Comparison of ENCODE assay signal across 9 cellular contexts in the genomic region with DNA sequence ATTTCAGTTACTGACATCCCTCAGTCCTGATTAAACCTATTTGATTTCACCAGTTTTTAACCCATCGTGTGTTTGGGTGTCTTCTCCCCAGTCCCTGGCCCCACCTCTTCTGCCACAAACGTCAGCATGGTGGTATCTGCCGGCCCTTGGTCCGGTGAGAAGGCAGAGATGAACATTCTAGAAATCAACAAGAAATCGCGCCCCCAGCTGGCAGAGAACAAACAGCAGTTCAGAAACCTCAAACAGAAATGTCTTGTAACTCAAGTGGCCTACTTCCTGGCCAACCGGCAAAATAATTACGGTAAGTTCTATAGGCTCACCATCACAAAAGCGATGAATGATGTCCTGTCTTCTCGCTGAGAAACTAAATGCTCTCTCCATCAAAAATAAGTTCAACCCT. TPM values are rescaled to one million over a fixed set of nuclear protein-coding genes. Genes with fewer than 3 reads are reported as not detected.
A peak's percentile ranks its signal among the peaks of the same experiment; 100 is the strongest.
DNase-seq lines count a peak whose midpoint lies in the region; ATAC-seq, FAIRE-seq and TF ChIP-seq lines count a peak whose summit lies in the region.
"Had no signal": no experiment of that assay in that cellular context is flagged by ENCODE, and none has a peak within 500 bp of the region (broad histone marks: within the 10 kb centered on the region; RNA-seq: fewer than 3 reads in every experiment).

No MANE protein-coding gene starts in this region.

- no peak overlapping the region for H3K23ac ChIP-seq in H9 (ENCODE audit: insufficient read length, low read depth, low read length)

- ATAC-seq in DND-41 (ENCODE audit: insufficient read depth, low read depth) (no peak), GM21723 (IDR thresholded peaks at IDR 0.05; ENCODE audit: unreplicated experiment) (no peak), psoas muscle (no peak)

- intact Hi-C loops in psoas muscle (cut with DNase I), result no loop called here
- intact Hi-C loops in activated T-helper 2 cell treated with anti-CD3 and anti-CD28 coated beads, Interferon-gamma antibody, Interleukin-2, Interleukin-4, amounts not matched to agents 10 μg/mL and 5 μg/mL and 100 μg/mL, durations not matched to agents 14 hours and 24 hours and 36 hours (cut with micrococcal nuclease), result no loop called here
- intact Hi-C loops in posterior cingulate gyrus (cut with DNase I), result no loop called here

- no peak overlapping the region for H3T11ph ChIP-seq in H9 (ENCODE audit: low read length)

- no peaks in the 10 kb centered on the region for H3K23me2 ChIP-seq in H9 (ENCODE audit: insufficient read length, low read depth, low read length, poor library complexity, severe bottlenecking)

- H2BK5ac ChIP-seq in H9 (ENCODE audit: insufficient read length, low read length), result no peak overlapping the region

- H3K18ac ChIP-seq in H9 (ENCODE audit: insufficient read length, low read depth, low read length), result no peak overlapping the region

- DNase-seq in DND-41 (no peak), H9 (peak; percentile 61), astrocyte (ENCODE audit: low read depth) (no peak), mesothelial cell of epicardium (ENCODE audit: low spot score in 2 of 2, unreplicated experiment in 2 of 2) (no peak), psoas muscle (no peak), posterior cingulate gyrus (no peak)
- no peak for DNase-seq in activated T-helper 2 cell treated with anti-CD3 and anti-CD28 coated beads, Interferon-gamma antibody, Interleukin-2, Interleukin-4, amounts not matched to agents 10 μg/mL and 5 μg/mL and 100 μg/mL, durations not matched to agents 14 hours and 24 hours and 36 hours (ENCODE audit: low spot score)

- H3K4me2 ChIP-seq in DND-41 (ENCODE audit: insufficient read depth, low read length) (no peak overlapping the region), H9 (ENCODE audit: insufficient read depth, insufficient read length, low read length) (no peak overlapping the region), astrocyte (ENCODE audit: low read length) (no peak overlapping the region)

- no peaks in the 10 kb centered on the region for H3K79me1 ChIP-seq in H9 (ENCODE audit: insufficient read depth, low read depth, low read length, poor library complexity, severe bottlenecking)

- H2BK12ac ChIP-seq in H9 (ENCODE audit: insufficient read length, low read depth, low read length), result no peak overlapping the region

- FAIRE-seq in astrocyte (lab: Jason Lieb, UNC), result no peak

- no CpG with 5 or more reads among the region's 10 CpGs for WGBS in H9 (ENCODE audit: extremely low coverage, insufficient read length, low lambda C conversion rate)
- 53 to 72% (median 59%) methylated on average over 10 of the region's 10 CpGs for WGBS in psoas muscle, 3 donors

- H3K4me3 ChIP-seq in DND-41 (ENCODE audit: low read depth in 1 of 2, low read length in 2 of 2) (no peak overlapping the region), astrocyte (ENCODE audit: insufficient read depth, low read depth, low read length) (no peak overlapping the region), psoas muscle (no peak overlapping the region)

- H4K20me1 ChIP-seq in DND-41 (ENCODE audit: insufficient read depth, low read length) (no peaks in the 10 kb centered on the region), H9 (ENCODE audit: control insufficient read depth, insufficient read depth, insufficient read length) (no peaks in the 10 kb centered on the region), astrocyte (ENCODE audit: insufficient read depth, low read length) (no peaks in the 10 kb centered on the region)

- no peak overlapping the region for H4K91ac ChIP-seq in H9 (ENCODE audit: insufficient read length, low read depth, low read length)

- H3K79me2 ChIP-seq in DND-41 (ENCODE audit: insufficient read depth, low read length) (no peaks in the 10 kb centered on the region), H9 (ENCODE audit: insufficient read depth, low read length) (no peaks in the 10 kb centered on the region), astrocyte (ENCODE audit: insufficient read depth, low read length) (no peaks in the 10 kb centered on the region)

- peaks cover 34 to 38% of the 10 kb centered on the region in 2 experiments for H3K4me1 Mint-ChIP-seq in H9
- no peaks in the 10 kb centered on the region for H3K4me1 Mint-ChIP-seq in astrocyte (ENCODE audit: low read depth, unreplicated experiment)
- H3K4me1 Mint-ChIP-seq in mesothelial cell of epicardium, result peaks cover 5% of the 10 kb centered on the region
- peaks cover 3% of the 10 kb centered on the region for H3K4me1 Mint-ChIP-seq in activated T-helper 2 cell treated with anti-CD3 and anti-CD28 coated beads, Interferon-gamma antibody, Interleukin-2, Interleukin-4, amounts not matched to agents 10 μg/mL and 5 μg/mL and 100 μg/mL, durations not matched to agents 14 hours and 24 hours and 36 hours (ENCODE audit: low read depth)

- no peak overlapping the region for H3K9ac ChIP-seq in DND-41 (ENCODE audit: low read depth, low read length)
- H3K9ac ChIP-seq in H9 (ENCODE audit: extremely low read depth, insufficient read length, low read length), result no peak overlapping the region
- H3K9ac ChIP-seq in astrocyte (ENCODE audit: low read length), result no peak overlapping the region

- H3K4me1 ChIP-seq in DND-41 (ENCODE audit: insufficient read depth, low read length) (no peaks in the 10 kb centered on the region), H9 (ENCODE audit: insufficient read depth, low read length) (peaks cover 2% of the 10 kb centered on the region; the same call in 1 of the 2 replicates), astrocyte (ENCODE audit: insufficient read depth, low read length) (peaks cover 2% of the 10 kb centered on the region), psoas muscle (no peaks in the 10 kb centered on the region)

- no peak overlapping the region for H3K4me3 Mint-ChIP-seq in H9
- no peak overlapping the region for H3K4me3 Mint-ChIP-seq in astrocyte (ENCODE audit: unreplicated experiment)
- no peak overlapping the region for H3K4me3 Mint-ChIP-seq in mesothelial cell of epicardium
- H3K4me3 Mint-ChIP-seq in activated T-helper 2 cell treated with anti-CD3 and anti-CD28 coated beads, Interferon-gamma antibody, Interleukin-2, Interleukin-4, amounts not matched to agents 10 μg/mL and 5 μg/mL and 100 μg/mL, durations not matched to agents 14 hours and 24 hours and 36 hours (ENCODE audit: low read depth), result no peak overlapping the region
- H3K4me3 Mint-ChIP-seq: dendritic cell treated with granulocyte-macrophage colony-stimulating factor and Interleukin-4, amounts not matched to agents 40 ng/mL and 50 ng/mL, for 4 days had no signal

- H3K27ac Mint-ChIP-seq in H9 (no peak overlapping the region), astrocyte (ENCODE audit: unreplicated experiment) (no peak overlapping the region), mesothelial cell of epicardium (no peak overlapping the region)
- H3K27ac Mint-ChIP-seq in activated T-helper 2 cell treated with anti-CD3 and anti-CD28 coated beads, Interferon-gamma antibody, Interleukin-2, Interleukin-4, amounts not matched to agents 10 μg/mL and 5 μg/mL and 100 μg/mL, durations not matched to agents 14 hours and 24 hours and 36 hours, result no peak overlapping the region
- H3K27ac Mint-ChIP-seq: dendritic cell treated with granulocyte-macrophage colony-stimulating factor and Interleukin-4, amounts not matched to agents 40 ng/mL and 50 ng/mL, for 4 days had no signal

- H3K36me3 ChIP-seq in DND-41 (ENCODE audit: insufficient read depth, low read length) (no peaks in the 10 kb centered on the region), astrocyte (ENCODE audit: insufficient read depth, low read length) (no peaks in the 10 kb centered on the region), psoas muscle (ENCODE audit: insufficient read depth in 1 of 2, low read depth in 1 of 2) (no peaks in the 10 kb centered on the region)

- no peak overlapping the region for H2BK20ac ChIP-seq in H9 (ENCODE audit: low read depth, low read length, poor library complexity, severe bottlenecking)

- no peak overlapping the region for H3K4ac ChIP-seq in H9 (ENCODE audit: low read depth, low read length)

- H3K36me3 Mint-ChIP-seq in H9 (ENCODE audit: insufficient read depth in 1 of 3, low read depth in 3 of 3) (peaks cover 2 to 16% (median 8%) of the 10 kb centered on the region in 3 experiments; a peak in 4 of 7 replicates), astrocyte (ENCODE audit: low read depth, unreplicated experiment) (peaks cover 21% of the 10 kb centered on the region), mesothelial cell of epicardium (peaks cover 29% of the 10 kb centered on the region)
- H3K36me3 Mint-ChIP-seq in activated T-helper 2 cell treated with anti-CD3 and anti-CD28 coated beads, Interferon-gamma antibody, Interleukin-2, Interleukin-4, amounts not matched to agents 10 μg/mL and 5 μg/mL and 100 μg/mL, durations not matched to agents 14 hours and 24 hours and 36 hours (ENCODE audit: low read depth), result no peaks in the 10 kb centered on the region

- H2AFZ ChIP-seq in DND-41 (ENCODE audit: low read depth, low read length) (no peak overlapping the region), H9 (ENCODE audit: low read length) (no peak overlapping the region), astrocyte (ENCODE audit: low read depth, low read length) (no peak overlapping the region)

- H3K9me3 Mint-ChIP-seq in H9 (no peaks in the 10 kb centered on the region), astrocyte (ENCODE audit: unreplicated experiment) (peaks cover 1% of the 10 kb centered on the region), mesothelial cell of epicardium (no peaks in the 10 kb centered on the region)
- H3K9me3 Mint-ChIP-seq in activated T-helper 2 cell treated with anti-CD3 and anti-CD28 coated beads, Interferon-gamma antibody, Interleukin-2, Interleukin-4, amounts not matched to agents 10 μg/mL and 5 μg/mL and 100 μg/mL, durations not matched to agents 14 hours and 24 hours and 36 hours, result no peaks in the 10 kb centered on the region
- H3K9me3 Mint-ChIP-seq: dendritic cell treated with granulocyte-macrophage colony-stimulating factor and Interleukin-4, amounts not matched to agents 40 ng/mL and 50 ng/mL, for 4 days had no signal

- H3K9me3 ChIP-seq in DND-41 (ENCODE audit: insufficient read depth, low read length, severe bottlenecking), result no peaks in the 10 kb centered on the region
- no peaks in the 10 kb centered on the region for H3K9me3 ChIP-seq in H9 (ENCODE audit: control insufficient read depth, low read depth, low read length)
- H3K9me3 ChIP-seq in astrocyte (ENCODE audit: insufficient read depth, low read depth, low read length), result no peaks in the 10 kb centered on the region
- no peaks in the 10 kb centered on the region for H3K9me3 ChIP-seq in psoas muscle

- no peak overlapping the region for H2AK5ac ChIP-seq in H9 (ENCODE audit: insufficient read length, low read length)

- TF ChIP-seq CTCF in DND-41 (IDR thresholded peaks at IDR 0.05; ENCODE audit: borderline replicate concordance, extremely low read depth, low read length, poor library complexity, severe bottlenecking) (peak; percentile 39), H9 (conservative IDR thresholded peaks at IDR 0.05) (peak; percentile 70), astrocyte (IDR thresholded peaks at IDR 0.05; ENCODE audit: insufficient read depth, low read depth, low read length) (peak; percentile 10), mesothelial cell of epicardium (IDR thresholded peaks at IDR 0.05; ENCODE audit: unreplicated experiment) (peak; percentile 39), psoas muscle (IDR thresholded peaks at IDR 0.05) (no peak)

- H2BK15ac ChIP-seq in H9 (ENCODE audit: low read depth, low read length), result no peak overlapping the region

- no peak overlapping the region for H4K8ac ChIP-seq in H9 (replicated peaks; ENCODE audit: insufficient read length, low read depth, low read length)

- H4K5ac ChIP-seq in H9 (ENCODE audit: insufficient read length, low read depth, low read length), result no peak overlapping the region

- H3K27me3 Mint-ChIP-seq in H9 (ENCODE audit: low read depth), result no peaks in the 10 kb centered on the region
- peaks cover 29% of the 10 kb centered on the region for H3K27me3 Mint-ChIP-seq in astrocyte (ENCODE audit: low read depth, unreplicated experiment)
- H3K27me3 Mint-ChIP-seq in mesothelial cell of epicardium (ENCODE audit: low read depth), result no peaks in the 10 kb centered on the region
- H3K27me3 Mint-ChIP-seq in activated T-helper 2 cell treated with anti-CD3 and anti-CD28 coated beads, Interferon-gamma antibody, Interleukin-2, Interleukin-4, amounts not matched to agents 10 μg/mL and 5 μg/mL and 100 μg/mL, durations not matched to agents 14 hours and 24 hours and 36 hours (ENCODE audit: low read depth), result no peaks in the 10 kb centered on the region

- H3K27me3 ChIP-seq in DND-41 (ENCODE audit: insufficient read depth, low read length, poor library complexity) (no peaks in the 10 kb centered on the region), H9 (ENCODE audit: insufficient read depth, low read length) (no peaks in the 10 kb centered on the region), astrocyte (ENCODE audit: insufficient read depth, low read length) (no peaks in the 10 kb centered on the region), psoas muscle (ENCODE audit: insufficient read depth in 3 of 3, low read length in 2 of 3) (no peaks in the 10 kb centered on the region)

- H3K14ac ChIP-seq in H9 (ENCODE audit: insufficient read depth, low read length), result no peak overlapping the region

- H2BK120ac ChIP-seq in H9 (ENCODE audit: low read depth, low read length, poor library complexity, severe bottlenecking), result no peak overlapping the region

- no peak overlapping the region for H3K56ac ChIP-seq in H9 (ENCODE audit: insufficient read length, low read depth, low read length)

- H3K27ac ChIP-seq in DND-41 (ENCODE audit: low read length) (no peak overlapping the region), H9 (ENCODE audit: insufficient read length, low read depth, low read length) (no peak overlapping the region), astrocyte (ENCODE audit: low read depth, low read length) (no peak overlapping the region), psoas muscle (no peak overlapping the region)

RNA-seq across cellular contexts. Expression of a gene that starts 28.7 kb away (rescaled TPM):
- total RNA-seq in H9 (2021) (15.8 and 16.2 TPM in 2 replicates), astrocyte (6.0 and 6.3 TPM in 2 replicates), mesothelial cell of epicardium (17.3 to 18.6 TPM (median 17.5 TPM) in 3 replicates), psoas muscle (1 to 10 TPM in 2 of 4 donors, under 1 TPM in 2; 0.79 to 1.9 (median 1.3) TPM)
- polyA plus RNA-seq in psoas muscle, result under 1 TPM; 0.10 to 0.96 (median 0.63) TPM
- total RNA-seq in activated T-helper 2 cell treated with anti-CD3 and anti-CD28 coated beads, Interferon-gamma antibody, Interleukin-2, Interleukin-4, amounts not matched to agents 10 μg/mL and 5 μg/mL and 100 μg/mL, durations not matched to agents 14 hours and 24 hours and 36 hours, result 3.9 and 4.3 TPM in 2 replicates

RNA-seq across cellular contexts. Expression of a gene that starts 40.6 kb away (rescaled TPM):
- 84.8 and 92.9 TPM in 2 replicates for total RNA-seq in H9 (2021)
- 24.3 and 45.4 TPM in 2 replicates for total RNA-seq in astrocyte
- total RNA-seq in mesothelial cell of epicardium, result 0.59 to 1.2 TPM (median 0.89 TPM) in 3 replicates
- total RNA-seq in psoas muscle, result 1 to 10 TPM; 1.3 to 2.0 (median 1.5) TPM
- under 1 TPM; 0.73 to 0.96 (median 0.82) TPM for polyA plus RNA-seq in psoas muscle
- not detected in 2 replicates for total RNA-seq in activated T-helper 2 cell treated with anti-CD3 and anti-CD28 coated beads, Interferon-gamma antibody, Interleukin-2, Interleukin-4, amounts not matched to agents 10 μg/mL and 5 μg/mL and 100 μg/mL, durations not matched to agents 14 hours and 24 hours and 36 hours
